In the genomic region with DNA sequence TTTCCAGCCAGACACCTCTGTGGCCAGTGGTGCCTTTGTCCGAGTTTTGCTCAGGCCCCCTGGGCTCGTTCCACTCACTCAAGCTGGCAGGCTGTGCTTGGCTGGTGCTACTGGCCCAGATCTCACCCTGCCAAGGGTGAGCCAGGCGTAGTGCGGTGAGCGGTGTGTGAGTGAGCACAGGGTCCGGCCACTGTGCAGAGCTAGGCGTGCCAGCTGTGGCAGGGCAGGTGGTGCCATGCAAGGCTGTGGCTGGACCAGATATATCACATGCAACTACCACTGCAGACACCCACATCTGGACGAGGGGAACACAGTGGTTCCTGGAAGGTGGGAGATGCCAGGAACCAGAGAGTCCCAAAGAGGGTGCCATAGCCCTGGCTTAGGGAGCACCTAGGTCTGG, we compare ENCODE assay signal across 26 cellular contexts.
"Had no signal": no experiment of that assay in that cellular context is flagged by ENCODE, and none has a peak within 500 bp of the region (broad histone marks: within the 10 kb centered on the region; RNA-seq: fewer than 3 reads in every experiment).

No MANE protein-coding gene starts in this region.

- H3K4me3 Mint-ChIP-seq: activated CD4-positive, alpha-beta T cell treated with anti-CD3 and anti-CD28 coated beads for 36 hours; activated CD4-positive, alpha-beta T cell treated with anti-CD3 and anti-CD28 coated beads, Interleukin-2, amount 10 ng/mL, durations not matched to agents 7 days and 5 days; activated CD8-positive, alpha-beta T cell treated with anti-CD3 and anti-CD28 coated beads, Interleukin-2, amount 10 ng/mL, durations not matched to agents 7 days and 5 days; activated naive CD8-positive, alpha-beta T cell treated with anti-CD3 and anti-CD28 coated beads for 36 hours; activated T-cell treated with anti-CD3 and anti-CD28 coated beads, Interleukin-2, amount 50 U/mL, for 24 hours; central memory CD8-positive, alpha-beta T cell; T-helper 2 cell treated with Interferon-gamma antibody and Interleukin-4, amounts not matched to agents 5 μg/mL and 100 μg/mL, for 36 hours; WTC11 had no signal

- H3K4me1 Mint-ChIP-seq: activated CD4-positive, alpha-beta T cell treated with anti-CD3 and anti-CD28 coated beads for 36 hours; central memory CD8-positive, alpha-beta T cell; WTC11 had no signal

- H3K9me3 ChIP-seq: SJCRH30 had no signal

- H3K27ac Mint-ChIP-seq: activated CD4-positive, alpha-beta T cell treated with anti-CD3 and anti-CD28 coated beads for 36 hours; activated CD4-positive, alpha-beta T cell treated with anti-CD3 and anti-CD28 coated beads, Interleukin-2, amount 10 ng/mL, durations not matched to agents 7 days and 5 days; activated CD8-positive, alpha-beta T cell treated with anti-CD3 and anti-CD28 coated beads, Interleukin-2, amount 10 ng/mL, durations not matched to agents 7 days and 5 days; activated naive CD8-positive, alpha-beta T cell treated with anti-CD3 and anti-CD28 coated beads for 36 hours; activated T-cell treated with anti-CD3 and anti-CD28 coated beads, Interleukin-2, amount 50 U/mL, for 24 hours; activated T-helper 2 cell treated with anti-CD3 and anti-CD28 coated beads, Interferon-gamma antibody, Interleukin-2, Interleukin-4, amounts not matched to agents 10 μg/mL and 5 μg/mL and 100 μg/mL, durations not matched to agents 14 hours and 24 hours and 36 hours; T-helper 2 cell treated with Interferon-gamma antibody and Interleukin-4, amounts not matched to agents 5 μg/mL and 100 μg/mL, for 36 hours; WTC11 had no signal

- H3K27me3 Mint-ChIP-seq: activated CD4-positive, alpha-beta T cell treated with anti-CD3 and anti-CD28 coated beads for 36 hours; activated CD4-positive, alpha-beta T cell treated with anti-CD3 and anti-CD28 coated beads, Interleukin-2, amount 10 ng/mL, durations not matched to agents 7 days and 5 days; activated naive CD8-positive, alpha-beta T cell treated with anti-CD3 and anti-CD28 coated beads for 36 hours; activated T-cell treated with anti-CD3 and anti-CD28 coated beads, Interleukin-2, amount 50 U/mL, for 24 hours; central memory CD8-positive, alpha-beta T cell had no signal

- ATAC-seq: activated CD4-positive, alpha-beta T cell treated with anti-CD3 and anti-CD28 coated beads for 36 hours; activated CD4-positive, CD25-positive, alpha-beta regulatory T cell treated with anti-CD3 and anti-CD28 coated beads, Interleukin-2, amount 50 U/mL, for 24 hours; activated CD8-positive, alpha-beta T cell treated with anti-CD3 and anti-CD28 coated beads, Interleukin-2, amount 10 ng/mL, durations not matched to agents 7 days and 5 days; Panc1; WTC11 had no signal

- DNase-seq: activated CD4-positive, alpha-beta T cell treated with anti-CD3 and anti-CD28 coated beads for 36 hours; activated CD4-positive, alpha-beta T cell treated with anti-CD3 and anti-CD28 coated beads, Interleukin-2, amount 10 ng/mL, durations not matched to agents 7 days and 5 days; activated CD4-positive, alpha-beta T cell treated with anti-CD3 and anti-CD28 coated beads, Interleukin-2, amount 50 U/mL, for 48 hours; activated CD8-positive, alpha-beta T cell treated with anti-CD3 and anti-CD28 coated beads, Interleukin-2, amount 10 ng/mL, durations not matched to agents 7 days and 5 days; activated gamma-delta T cell treated with Interleukin-2 at 50 U/mL for 16 hours; activated naive CD4-positive, alpha-beta T cell treated with anti-CD3 and anti-CD28 coated beads, Interleukin-2, amount 50 U/mL, for 16 hours; activated naive CD8-positive, alpha-beta T cell treated with anti-CD3 and anti-CD28 coated beads for 36 hours; activated T-cell treated with anti-CD3 and anti-CD28 coated beads, Interleukin-2, amount 50 U/mL, for 24 hours; amniotic stem cell; brain microvascular endothelial cell; Kasumi-1; MM.1S; NCI-H1436 treated with DMSO at 0.1 percent for 48 hours; NCI-H1694 treated with DMSO at 0.1 percent for 48 hours; NCI-H2029; NCI-H345; NCI-H524 treated with DMSO at 0.1 percent for 48 hours; SHP77 had no signal

- H3K27ac ChIP-seq: brain microvascular endothelial cell, SJCRH30, SK-N-MC had no signal

- H3K4me3 ChIP-seq: SJCRH30, SK-N-MC had no signal

- H3K27me3 ChIP-seq: brain microvascular endothelial cell, SJCRH30 had no signal

- H3K4me1 ChIP-seq: SJCRH30 had no signal
